25 cellular contexts compared by ENCODE assay signal in genomic region chr16:11828696-11829095, GRCh38.
"Had no signal": no experiment of that assay in that cellular context is flagged by ENCODE, and none has a peak within 500 bp of the region (broad histone marks: within the 10 kb centered on the region; RNA-seq: fewer than 3 reads in every experiment).

No MANE protein-coding gene starts in this region.

- H3K4me3 ChIP-seq: colonic mucosa, esophagus squamous epithelium, gastrocnemius medialis, heart right ventricle, left lung, lower lobe of right lung had no signal

- H3K36me3 ChIP-seq: colonic mucosa, esophagus squamous epithelium, gastrocnemius medialis, heart right ventricle, left lung, lower lobe of right lung had no signal

- H3K4me1 ChIP-seq: colonic mucosa had no signal

- DNase-seq: colonic mucosa; cortex of kidney; effector CD8-positive, alpha-beta T cell; effector memory CD8-positive, alpha-beta T cell; endodermal cell; erythroblast; esophagus squamous epithelium; foreskin fibroblast; foreskin melanocyte; gastrocnemius medialis; glutamatergic neuron; head of caudate nucleus; heart right ventricle; hippocampal formation; left cardiac atrium; left lung; left ventricle myocardium superior; lower lobe of right lung; mesenchymal stem cell; midbrain; naive thymus-derived CD4-positive, alpha-beta T cell had no signal

- FAIRE-seq: endometrium, islet of Langerhans, keratinocyte had no signal

- H3K27me3 ChIP-seq: colonic mucosa, esophagus squamous epithelium, gastrocnemius medialis, heart right ventricle, left lung had no signal

- H3K27ac ChIP-seq: colonic mucosa, epithelial cell of prostate, esophagus squamous epithelium, gastrocnemius medialis, heart right ventricle, left lung, lower lobe of right lung had no signal

- H3K9me3 ChIP-seq: colonic mucosa, esophagus squamous epithelium, gastrocnemius medialis, heart right ventricle, left lung, lower lobe of right lung had no signal
